In genomic region chr19:18875726-18876125, GRCh38 we compare ENCODE assay signal across 15 cellular contexts. TPM values are rescaled to one million over a fixed set of nuclear protein-coding genes. Genes with fewer than 3 reads are reported as not detected.
DNase-seq lines count a peak whose midpoint lies in the region; ATAC-seq and TF ChIP-seq lines count a peak whose summit lies in the region.
"Had no signal": no experiment of that assay in that cellular context is flagged by ENCODE, and none has a peak within 500 bp of the region (broad histone marks: within the 10 kb centered on the region; RNA-seq: fewer than 3 reads in every experiment).

No MANE protein-coding gene starts in this region.

- no peak overlapping the region for H3K27ac Mint-ChIP-seq in CD4-positive, alpha-beta T cell

- peaks cover 5% of the 10 kb centered on the region for H3K27me3 ChIP-seq in CD4-positive, alpha-beta T cell (ENCODE audit: control insufficient read depth, insufficient read depth, low read length)
- H3K27me3 ChIP-seq in MG63, result no peaks in the 10 kb centered on the region

- peaks cover 11% of the 10 kb centered on the region for H3K27me3 Mint-ChIP-seq in CD4-positive, alpha-beta T cell

- POLR2A ChIA-PET in CD4-positive, alpha-beta T cell (lab: Charles Lee), result interaction anchor here (0.6 kb wide), 1 partner anchor 52 kb away, joined by 3 read pairs; no protein-coding TSS in a partner anchor

- H3K9me3 Mint-ChIP-seq in CD4-positive, alpha-beta T cell, result no peaks in the 10 kb centered on the region

- no peak overlapping the region for H3K4me3 Mint-ChIP-seq in CD4-positive, alpha-beta T cell
- H3K4me3 Mint-ChIP-seq: CD14-positive monocyte had no signal

- H3K9me3 ChIP-seq in CD4-positive, alpha-beta T cell (ENCODE audit: control insufficient read depth, low read length), result no peaks in the 10 kb centered on the region
- peaks cover 7% of the 10 kb centered on the region for H3K9me3 ChIP-seq in MG63
- H3K9me3 ChIP-seq: SK-N-SH had no signal

- ATAC-seq in CD4-positive, alpha-beta T cell (ENCODE audit: poor library complexity), result no peak
- ATAC-seq: HCT116, Right ventricle myocardium inferior had no signal

- no peaks in the 10 kb centered on the region for H3K36me3 Mint-ChIP-seq in CD4-positive, alpha-beta T cell (ENCODE audit: low read depth)

- CTCF ChIA-PET in CD4-positive, alpha-beta T cell (lab: Charles Lee), result no interaction called here

- intact Hi-C loops in CD4-positive, alpha-beta T cell (cut with DNase I, micrococcal nuclease), result no loop called here

- no peak for TF ChIP-seq CTCF in fibroblast of villous mesenchyme (IDR thresholded peaks at IDR 0.05; ENCODE audit: insufficient read depth, low read depth, low read length)
- TF ChIP-seq CTCF in CD4-positive, alpha-beta T cell (IDR thresholded peaks at IDR 0.05), result no peak

- H3K4me1 Mint-ChIP-seq in CD4-positive, alpha-beta T cell (ENCODE audit: low read depth), result peaks cover 11% of the 10 kb centered on the region

- no peak overlapping the region for H3K4me3 ChIP-seq in fibroblast of villous mesenchyme (ENCODE audit: low read depth, low read length)
- H3K4me3 ChIP-seq in MG63, result no peak overlapping the region

- H3K36me3 ChIP-seq in MG63, result peaks cover 67% of the 10 kb centered on the region

- DNase-seq in GM04504 (ENCODE audit: low read depth) (peak; percentile 56), amniotic epithelial cell (ENCODE audit: low read depth) (peak; percentile 57), fibroblast of villous mesenchyme (ENCODE audit: low read depth) (peak; percentile 68), NCI-H1417 treated with DMSO at 0.1 percent for 48 hours (lab: John Stamatoyannopoulos, UW) (no peak), NCI-H1436 treated with DMSO at 0.1 percent for 48 hours (lab: John Stamatoyannopoulos, UW) (no peak), MG63 (no peak)
- DNase-seq in CD4-positive, alpha-beta T cell, result no peak
- DNase-seq: NCI-H1048, NCI-H187, NCI-H2171, NCI-H82, SK-N-SH had no signal

- H3K27ac ChIP-seq in CD4-positive, alpha-beta T cell (ENCODE audit: low read depth, low read length), result no peak overlapping the region

RNA-seq across cellular contexts. Expression of gene CERS1, which starts 20.2 kb away (rescaled TPM):
- 0.32 and 1.3 TPM in 2 replicates for total RNA-seq in fibroblast of villous mesenchyme
- total RNA-seq in CD4-positive, alpha-beta T cell, result not detected
- total RNA-seq in MG63 (2014; rRNA removed; shearing (Covaris generic); ENCODE audit: low replicate concordance), result 8.4 and 9.9 TPM in 2 replicates

RNA-seq across cellular contexts. Expression of gene COPE, which starts 43.5 kb away (rescaled TPM):
- 222 and 255 TPM in 2 replicates for total RNA-seq in fibroblast of villous mesenchyme
- total RNA-seq in CD4-positive, alpha-beta T cell, result 100 to 1,000 TPM; 135 to 143 TPM
- total RNA-seq in MG63 (2014; rRNA removed; shearing (Covaris generic); ENCODE audit: low replicate concordance), result 528 and 780 TPM in 2 replicates

RNA-seq across cellular contexts. Expression of gene DDX49, which starts 43.8 kb away (rescaled TPM):
- total RNA-seq in fibroblast of villous mesenchyme, result 48.4 and 51.5 TPM in 2 replicates
- 10 to 100 TPM; 47.9 to 49.7 TPM for total RNA-seq in CD4-positive, alpha-beta T cell
- 142 and 214 TPM in 2 replicates for total RNA-seq in MG63 (2014; rRNA removed; shearing (Covaris generic); ENCODE audit: low replicate concordance)

RNA-seq across cellular contexts. Expression of gene UPF1, which starts 44.0 kb away (rescaled TPM):
- 49.0 and 51.0 TPM in 2 replicates for total RNA-seq in fibroblast of villous mesenchyme
- total RNA-seq in CD4-positive, alpha-beta T cell, result 100 to 1,000 TPM; 146 to 150 TPM
- total RNA-seq in MG63 (2014; rRNA removed; shearing (Covaris generic); ENCODE audit: low replicate concordance), result 66.0 and 80.2 TPM in 2 replicates

Comparison
In these comparisons a context has a peak if more than half of its experiments do, and no peak if none do; other contexts are left out.
1. DNase-seq: peak in GM04504 (single experiment), amniotic epithelial cell (single experiment) and fibroblast of villous mesenchyme (single experiment); none in CD4-positive, alpha-beta T cell (0 of 10), NCI-H1417 treated with DMSO at 0.1 percent for 48 hours (single experiment), NCI-H1436 treated with DMSO at 0.1 percent for 48 hours (single experiment) and MG63 (single experiment).